8 cellular contexts compared by ENCODE assay signal in the genomic region with DNA sequence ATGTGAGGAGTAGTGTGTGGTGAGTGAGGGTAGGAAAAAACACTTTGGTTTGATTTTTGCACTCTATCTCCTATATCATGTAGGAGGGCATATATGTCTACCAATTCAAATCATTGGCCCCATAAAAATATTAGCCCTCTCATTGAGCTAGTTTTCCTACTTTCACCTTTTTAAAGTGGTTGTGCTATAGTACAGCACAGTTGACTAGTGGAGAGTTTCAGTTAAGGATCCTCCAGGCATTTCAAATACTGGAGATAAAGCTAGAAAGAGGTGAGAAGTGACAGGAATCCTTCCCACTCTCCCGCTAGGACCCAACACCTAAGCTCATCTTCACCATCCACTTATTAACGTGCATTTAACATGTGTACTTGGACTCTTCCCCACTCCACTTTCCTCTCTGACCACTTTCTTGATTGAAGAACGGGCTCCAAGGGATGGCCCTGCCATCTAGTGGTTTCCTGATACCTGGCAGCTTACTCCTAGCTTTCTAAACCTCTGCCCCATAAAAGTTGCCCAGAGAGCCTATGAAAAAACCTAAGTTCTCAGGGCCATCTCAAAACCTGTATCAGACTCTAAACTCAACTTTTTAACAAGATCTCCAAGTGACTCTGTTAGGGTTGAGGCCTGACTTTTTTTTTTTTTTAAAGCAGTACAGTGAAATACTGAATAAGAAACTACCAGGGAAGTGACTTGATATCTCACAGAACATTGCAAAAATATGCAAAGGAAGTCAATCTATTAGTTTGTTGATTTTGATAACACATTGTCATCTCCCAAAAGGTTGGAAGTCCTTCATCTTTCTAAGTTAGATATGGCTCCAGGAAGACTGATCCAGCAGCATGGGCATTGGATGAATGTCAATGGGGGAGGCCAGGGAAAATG. TPM values are rescaled to one million over a fixed set of nuclear protein-coding genes. Genes with fewer than 3 reads are reported as not detected.
DNase-seq lines count a peak whose midpoint lies in the region; ATAC-seq and TF ChIP-seq lines count a peak whose summit lies in the region.

No MANE protein-coding gene starts in this region.

- H3K4me1 ChIP-seq in HAP-1 (no peaks in the 10 kb centered on the region), fibroblast of lung (ENCODE audit: control insufficient read depth, extremely low read depth, insufficient read depth, low read length) (peaks cover 3% of the 10 kb centered on the region), neuronal stem cell (ENCODE audit: control insufficient read depth in 2 of 2, insufficient read depth in 1 of 2, low read depth in 1 of 2, low read length in 2 of 2) (peaks cover 0 to 5% of the 10 kb centered on the region in 2 donors)

- H4K91ac ChIP-seq in neuronal stem cell (ENCODE audit: low read depth, low read length, poor library complexity) = no peak overlapping the region

- H4K20me1 ChIP-seq in fibroblast of lung (ENCODE audit: control insufficient read depth, extremely low read depth, insufficient read depth, low read length) = no peaks in the 10 kb centered on the region

- H2AFZ ChIP-seq in fibroblast of lung (ENCODE audit: low read length) (no peak overlapping the region), neuronal stem cell (ENCODE audit: low read length) (no peak overlapping the region)

- peak; percentile 97 to 98 for TF ChIP-seq CTCF in fibroblast of lung (conservative IDR thresholded peaks at IDR 0.05 in 1 of 2, IDR thresholded peaks at IDR 0.05 in 1 of 2; ENCODE audit: low read depth in 1 of 2, low read length in 2 of 2)

- H3K4me1 Mint-ChIP-seq in activated naive CD8-positive, alpha-beta T cell treated with anti-CD3 and anti-CD28 coated beads, Interleukin-2, amount 10 ng/mL, durations not matched to agents 7 days and 5 days = peaks cover 2% of the 10 kb centered on the region
- H3K4me1 Mint-ChIP-seq in activated naive CD8-positive, alpha-beta T cell treated with anti-CD3 and anti-CD28 coated beads for 36 hours = peaks cover 2% of the 10 kb centered on the region

- no peaks in the 10 kb centered on the region for H3K36me3 Mint-ChIP-seq in activated naive CD8-positive, alpha-beta T cell treated with anti-CD3 and anti-CD28 coated beads, Interleukin-2, amount 10 ng/mL, durations not matched to agents 7 days and 5 days
- H3K36me3 Mint-ChIP-seq in activated naive CD8-positive, alpha-beta T cell treated with anti-CD3 and anti-CD28 coated beads for 36 hours = no peaks in the 10 kb centered on the region

- no peak for DNase-seq in activated naive CD8-positive, alpha-beta T cell treated with anti-CD3 and anti-CD28 coated beads, Interleukin-2, amount 10 ng/mL, durations not matched to agents 7 days and 5 days
- DNase-seq in activated naive CD8-positive, alpha-beta T cell treated with anti-CD3 and anti-CD28 coated beads for 36 hours = no peak
- DNase-seq in HAP-1 (ENCODE audit: low spot score in 2 of 2) (peak; percentile 59 to 61), NCI-H128 (lab: John Stamatoyannopoulos, UW; ENCODE audit: unreplicated experiment) (peak; percentile 31), SW480 (ENCODE audit: low spot score) (peak; percentile 75), fibroblast of lung (ENCODE audit: low read depth in 2 of 2) (peak; percentile 60 to 85), neuronal stem cell (ENCODE audit: low spot score) (peak; percentile 49)
- no peak for DNase-seq in stimulated activated CD4-positive, alpha-beta T cell treated with anti-CD3 and anti-CD28 coated beads, Interleukin-15, amount 100 ng/mL, for 24 hours

- no peaks in the 10 kb centered on the region for H3K79me2 ChIP-seq in fibroblast of lung (ENCODE audit: control insufficient read depth, insufficient read depth, low read length)

- peaks cover 4% of the 10 kb centered on the region for H3K27me3 Mint-ChIP-seq in activated naive CD8-positive, alpha-beta T cell treated with anti-CD3 and anti-CD28 coated beads, Interleukin-2, amount 10 ng/mL, durations not matched to agents 7 days and 5 days
- H3K27me3 Mint-ChIP-seq in activated naive CD8-positive, alpha-beta T cell treated with anti-CD3 and anti-CD28 coated beads for 36 hours = peaks cover 4% of the 10 kb centered on the region

- H3K27ac Mint-ChIP-seq in activated naive CD8-positive, alpha-beta T cell treated with anti-CD3 and anti-CD28 coated beads, Interleukin-2, amount 10 ng/mL, durations not matched to agents 7 days and 5 days = no peak overlapping the region
- no peak overlapping the region for H3K27ac Mint-ChIP-seq in activated naive CD8-positive, alpha-beta T cell treated with anti-CD3 and anti-CD28 coated beads for 36 hours

- H3K36me3 ChIP-seq in HAP-1 (replicated peaks) (no peaks in the 10 kb centered on the region), fibroblast of lung (ENCODE audit: control insufficient read depth, insufficient read depth, low read length) (no peaks in the 10 kb centered on the region), neuronal stem cell (replicated peaks in 1 of 2; ENCODE audit: control insufficient read depth in 2 of 2, insufficient read depth in 2 of 2, low read length in 2 of 2) (no peaks in the 10 kb centered on the region)

- H2AK5ac ChIP-seq in neuronal stem cell (ENCODE audit: low read depth, low read length) = no peak overlapping the region

- H3K4me3 ChIP-seq in HAP-1 = no peak overlapping the region
- no peak overlapping the region for H3K4me3 ChIP-seq in fibroblast of lung (replicated peaks in 1 of 4; ENCODE audit: control extremely low read depth in 1 of 4, insufficient read depth in 1 of 4, low read depth in 3 of 4, low read length in 4 of 4)
- H3K4me3 ChIP-seq in neuronal stem cell (ENCODE audit: low read length in 2 of 2) = no peak overlapping the region

- ATAC-seq in activated naive CD8-positive, alpha-beta T cell treated with anti-CD3 and anti-CD28 coated beads, Interleukin-2, amount 10 ng/mL, durations not matched to agents 7 days and 5 days (ENCODE audit: low read depth) = peak; percentile 60

- H3K27ac ChIP-seq in fibroblast of lung (ENCODE audit: insufficient read depth, low read length) (no peak overlapping the region), neuronal stem cell (replicated peaks; ENCODE audit: low read length) (no peak overlapping the region)

- in situ Hi-C loops in HAP-1 (cut with MboI; ENCODE audit: low sequenced_read_pairs) = loop anchor here (25.0 kb wide), 1 partner anchor 744 kb away; no protein-coding TSS in a partner anchor

- no peak overlapping the region for H2BK12ac ChIP-seq in neuronal stem cell (ENCODE audit: low read length)

- POLR2A ChIA-PET in activated naive CD8-positive, alpha-beta T cell treated with anti-CD3 and anti-CD28 coated beads, Interleukin-2, amount 10 ng/mL, durations not matched to agents 7 days and 5 days (lab: Charles Lee) = no interaction called here

- no peak overlapping the region for H3K4me3 Mint-ChIP-seq in activated naive CD8-positive, alpha-beta T cell treated with anti-CD3 and anti-CD28 coated beads, Interleukin-2, amount 10 ng/mL, durations not matched to agents 7 days and 5 days
- H3K4me3 Mint-ChIP-seq in activated naive CD8-positive, alpha-beta T cell treated with anti-CD3 and anti-CD28 coated beads for 36 hours = no peak overlapping the region

- no peak overlapping the region for H3K18ac ChIP-seq in neuronal stem cell (ENCODE audit: low read length)

- H3K4ac ChIP-seq in neuronal stem cell (ENCODE audit: low read length) = no peak overlapping the region

- no peaks in the 10 kb centered on the region for H3K9me3 ChIP-seq in HAP-1
- H3K9me3 ChIP-seq in fibroblast of lung (ENCODE audit: control insufficient read depth, insufficient read depth, low read depth, low read length) = no peaks in the 10 kb centered on the region
- no peaks in the 10 kb centered on the region for H3K9me3 ChIP-seq in neuronal stem cell (replicated peaks in 1 of 2; ENCODE audit: control insufficient read depth in 2 of 2, insufficient read depth in 1 of 2, low read depth in 1 of 2, low read length in 2 of 2)

- H3K14ac ChIP-seq in neuronal stem cell (ENCODE audit: low read length) = no peak overlapping the region

- no peak overlapping the region for H3K9ac ChIP-seq in fibroblast of lung (ENCODE audit: insufficient read depth, low read length)
- no peak overlapping the region for H3K9ac ChIP-seq in neuronal stem cell (ENCODE audit: low read depth, low read length, poor library complexity)

- no peaks in the 10 kb centered on the region for H3K79me1 ChIP-seq in neuronal stem cell (ENCODE audit: low read depth, low read length)

- no peak overlapping the region for H2BK5ac ChIP-seq in neuronal stem cell (ENCODE audit: low read length)

- H3K4me2 ChIP-seq in fibroblast of lung (ENCODE audit: extremely low read depth, insufficient read depth, low read length) = no peak overlapping the region
- no peak overlapping the region for H3K4me2 ChIP-seq in neuronal stem cell (ENCODE audit: insufficient read depth, low read length, poor library complexity, severe bottlenecking)

- no peak overlapping the region for H2BK15ac ChIP-seq in neuronal stem cell (ENCODE audit: low read length)

- H4K8ac ChIP-seq in neuronal stem cell (ENCODE audit: low read depth, low read length) = no peak overlapping the region

- no peak overlapping the region for H2BK120ac ChIP-seq in neuronal stem cell (ENCODE audit: low read depth, low read length)

- H3K27me3 ChIP-seq in HAP-1 (ENCODE audit: low read depth) (no peaks in the 10 kb centered on the region), fibroblast of lung (ENCODE audit: control insufficient read depth, insufficient read depth, low read length) (no peaks in the 10 kb centered on the region), neuronal stem cell (ENCODE audit: control insufficient read depth in 3 of 3, insufficient read depth in 3 of 3, low read depth in 1 of 3, low read length in 3 of 3) (peaks cover 0 to 2% (median 0%) of the 10 kb centered on the region in 3 experiments)

- WGBS in neuronal stem cell (ENCODE audit: extremely low coverage in 2 of 2, insufficient read length in 2 of 2, insufficient replicate concordance in 1 of 2), 2 donors = no CpG with 5 or more reads among the region's 3 CpGs

- H3K23ac ChIP-seq in neuronal stem cell (ENCODE audit: low read depth, low read length, poor library complexity) = no peak overlapping the region

- H3K9me3 Mint-ChIP-seq in activated naive CD8-positive, alpha-beta T cell treated with anti-CD3 and anti-CD28 coated beads, Interleukin-2, amount 10 ng/mL, durations not matched to agents 7 days and 5 days = no peaks in the 10 kb centered on the region
- no peaks in the 10 kb centered on the region for H3K9me3 Mint-ChIP-seq in activated naive CD8-positive, alpha-beta T cell treated with anti-CD3 and anti-CD28 coated beads for 36 hours

RNA-seq across cellular contexts. Expression of gene IL12A, which starts 17.9 kb away (rescaled TPM):
- under 1 TPM; 0.19 to 0.65 TPM for total RNA-seq in activated naive CD8-positive, alpha-beta T cell treated with anti-CD3 and anti-CD28 coated beads, Interleukin-2, amount 10 ng/mL, durations not matched to agents 7 days and 5 days
- total RNA-seq in activated naive CD8-positive, alpha-beta T cell treated with anti-CD3 and anti-CD28 coated beads for 36 hours = under 1 TPM; 0.20 to 0.41 TPM
- total RNA-seq in fibroblast of lung = 27.2 and 72.5 TPM in 2 replicates
- 5.5 and 7.1 TPM in 2 replicates for polyA plus RNA-seq in fibroblast of lung
- polyA plus RNA-seq in fibroblast of lung (2012) = 4.4 and 6.8 TPM in 2 replicates
- 1.5 and 1.9 TPM in 2 replicates for polyA minus RNA-seq in fibroblast of lung (ENCODE audit: low replicate concordance)
- polyA plus RNA-seq in neuronal stem cell (2013, experiment 1 of 2) = 1.3 TPM
- polyA plus RNA-seq in neuronal stem cell (2013, experiment 2 of 2) = 0.89 TPM

Comparison
In these comparisons a context has a peak if more than half of its experiments do, and no peak if none do; other contexts are left out.
1. DNase-seq: peak in HAP-1 (2 of 2), NCI-H128 (single experiment), SW480 (single experiment), fibroblast of lung (2 of 2) and neuronal stem cell (single experiment); none in activated naive CD8-positive, alpha-beta T cell treated with anti-CD3 and anti-CD28 coated beads, Interleukin-2, amount 10 ng/mL, durations not matched to agents 7 days and 5 days (single experiment), activated naive CD8-positive, alpha-beta T cell treated with anti-CD3 and anti-CD28 coated beads for 36 hours (single experiment) and stimulated activated CD4-positive, alpha-beta T cell treated with anti-CD3 and anti-CD28 coated beads, Interleukin-15, amount 100 ng/mL, for 24 hours (single experiment).
2. RNA of gene IL12A, which starts 17.9 kb away (total RNA-seq): 27.2 to 72.5 TPM in fibroblast of lung; 0.19 to 0.65 TPM in activated naive CD8-positive, alpha-beta T cell treated with anti-CD3 and anti-CD28 coated beads, Interleukin-2, amount 10 ng/mL, durations not matched to agents 7 days and 5 days and 0.20 to 0.41 TPM in activated naive CD8-positive, alpha-beta T cell treated with anti-CD3 and anti-CD28 coated beads for 36 hours; every median in the first group is over 10 times any median in the second.